ENCODE assay signal across 8 cellular contexts in genomic region chr17:63827002-63827800, GRCh38. TPM values are rescaled to one million over a fixed set of nuclear protein-coding genes. Genes with fewer than 3 reads are reported as not detected.
DNase-seq lines count a peak whose midpoint lies in the region; ATAC-seq, FAIRE-seq and TF ChIP-seq lines count a peak whose summit lies in the region.

Gene FTSJ3 (minus strand): TSS chr17:63827663. CDS start chr17:63826902, 761 bp downstream.
Gene PSMC5 (plus strand): TSS chr17:63827431. CDS start chr17:63827491, 60 bp downstream.

- peak within 1 kb of the TSS; percentile 96 to 99 for H3K27ac ChIP-seq in kidney (ENCODE audit: low read depth in 2 of 2, low read length in 2 of 2)

- intact Hi-C loops in kidney (cut with DNase I): no loop called here

- peak within 1 kb of the TSS; percentile 95 to 99 for H3K4me3 ChIP-seq in kidney (ENCODE audit: low read length in 2 of 2)

- ATAC-seq in GM19043 (IDR thresholded peaks at IDR 0.05; ENCODE audit: low read depth, unreplicated experiment) (peak; percentile 88), HG03378 (IDR thresholded peaks at IDR 0.05; ENCODE audit: unreplicated experiment) (peak; percentile 66)

- peak; percentile 29 for TF ChIP-seq CTCF in kidney (IDR thresholded peaks at IDR 0.05; ENCODE audit: borderline replicate concordance, extremely low read depth, insufficient read depth)

- DNase-seq in Ammon's horn (ENCODE audit: low spot score): peak; percentile 99
- DNase-seq in NCI-H446 treated with DMSO at 0.1 percent for 48 hours (lab: John Stamatoyannopoulos, UW): peak; percentile 81
- peak; percentile 93 for DNase-seq in activated CD4-positive, CD25-positive, alpha-beta regulatory T cell treated with anti-CD3 and anti-CD28 coated beads, Interleukin-2, amount 50 U/mL, for 72 hours
- peak; percentile 63 to 96 for DNase-seq in cerebellar nuclear complex (lab: John Stamatoyannopoulos, UW)
- peak; percentile 98 for DNase-seq in kidney
- DNase-seq in stimulated activated CD4-positive, alpha-beta T cell treated with anti-CD3 and anti-CD28 coated beads, Interleukin-15, amount 100 ng/mL, for 24 hours: peak; percentile 97

- peaks cover 20 to 26% of the 10 kb centered on the region in 2 donors for H3K4me1 ChIP-seq in kidney (ENCODE audit: control insufficient read depth in 1 of 2, insufficient read depth in 1 of 2, low read depth in 1 of 2, low read length in 2 of 2)

- FAIRE-seq in kidney (lab: Jason Lieb, UNC): no peak

- no peaks in the 10 kb centered on the region for H3K9me3 ChIP-seq in kidney (ENCODE audit: control insufficient read depth in 1 of 2, low read length in 2 of 2)

- peaks cover 50 to 77% of the 10 kb centered on the region in 2 donors for H3K36me3 ChIP-seq in kidney (ENCODE audit: control insufficient read depth in 1 of 2, insufficient read depth in 2 of 2, low read length in 2 of 2)

- peak within 1 kb of the TSS; percentile 75 to 77 for H3K9ac ChIP-seq in kidney (ENCODE audit: low read length in 2 of 2)

RNA-seq across cellular contexts. Expression of gene FTSJ3, which starts in this region (rescaled TPM):
- 38.7 TPM for total RNA-seq in kidney
- 23.7 TPM for polyA plus RNA-seq in kidney (ENCODE audit: insufficient read depth, low read depth, low replicate concordance)

RNA-seq across cellular contexts. Expression of gene PSMC5, which starts in this region (rescaled TPM):
- 145 TPM for total RNA-seq in kidney
- 247 TPM for polyA plus RNA-seq in kidney (ENCODE audit: insufficient read depth, low read depth, low replicate concordance)

Comparison
In these comparisons a context has a peak if more than half of its experiments do, and no peak if none do; other contexts are left out.
1. Peak in every context shown above with its lines: DNase-seq, ATAC-seq, H3K4me3 ChIP-seq and H3K27ac ChIP-seq.